ENCODE assay signal across 10 cellular contexts in the genomic region with DNA sequence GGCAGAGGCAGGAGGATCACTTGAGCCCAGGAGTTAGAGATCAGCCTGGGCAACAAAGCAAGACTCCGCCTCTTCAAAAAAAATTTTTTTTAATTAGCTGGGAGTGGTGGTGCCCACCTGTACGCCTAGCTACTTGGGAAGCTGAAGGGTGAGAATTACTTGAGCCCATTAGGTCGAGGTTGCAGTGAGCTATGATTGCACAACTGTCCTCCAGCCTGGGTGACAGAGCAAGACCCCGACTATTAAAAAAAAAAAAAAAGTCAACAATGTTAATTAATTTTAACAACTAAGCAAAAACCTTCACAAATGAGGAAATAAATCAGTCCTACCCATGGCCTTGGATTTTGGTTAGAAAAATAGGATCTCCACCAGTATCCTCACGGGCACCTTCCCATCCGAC. TPM values are rescaled to one million over a fixed set of nuclear protein-coding genes. Genes with fewer than 3 reads are reported as not detected.
A peak's percentile ranks its signal among the peaks of the same experiment; 100 is the strongest.
DNase-seq lines count a peak whose midpoint lies in the region; ATAC-seq and TF ChIP-seq lines count a peak whose summit lies in the region.
"Had no signal": no experiment of that assay in that cellular context is flagged by ENCODE, and none has a peak within 500 bp of the region (broad histone marks: within the 10 kb centered on the region; RNA-seq: fewer than 3 reads in every experiment).

No MANE protein-coding gene starts in this region.

- no peak overlapping the region for H3K4me3 ChIP-seq in KMS-11 (IDR thresholded peaks at IDR 0.05; ENCODE audit: insufficient read depth, low read depth, low read length)
- H3K4me3 ChIP-seq in endocrine pancreas (ENCODE audit: control insufficient read depth, insufficient read depth, low read length), result no peak overlapping the region
- H3K4me3 ChIP-seq in psoas muscle, result peak overlapping the region; percentile 39
- H3K4me3 ChIP-seq in GM23248, result no peak overlapping the region

- no peaks in the 10 kb centered on the region for H3K79me2 ChIP-seq in KMS-11 (ENCODE audit: insufficient read depth, low read depth)
- no peaks in the 10 kb centered on the region for H3K79me2 ChIP-seq in GM23248 (ENCODE audit: insufficient read depth)

- peaks cover 28% of the 10 kb centered on the region for H3K36me3 Mint-ChIP-seq in activated CD4-positive, alpha-beta T cell treated with anti-CD3 and anti-CD28 coated beads, Interleukin-2, amount 10 ng/mL, durations not matched to agents 7 days and 5 days (ENCODE audit: low read depth)

- H3K36me3 ChIP-seq in KMS-11 (ENCODE audit: insufficient read depth) (no peaks in the 10 kb centered on the region), endocrine pancreas (ENCODE audit: control insufficient read depth, insufficient read depth, low read length) (no peaks in the 10 kb centered on the region), psoas muscle (ENCODE audit: insufficient read depth in 1 of 2, low read depth in 1 of 2) (peaks cover 0 to 15% of the 10 kb centered on the region in 2 donors), GM23248 (ENCODE audit: low read depth) (no peaks in the 10 kb centered on the region)

- H2AFZ ChIP-seq in KMS-11 (ENCODE audit: low read depth) (peak overlapping the region; percentile 41; the same call in 1 of the 2 replicates), GM23248 (no peak overlapping the region)

- H3K4me2 ChIP-seq in KMS-11 (no peak overlapping the region; the same call in none of the 2 replicates), GM23248 (ENCODE audit: unreplicated experiment) (no peak overlapping the region)

- H3K9me3 ChIP-seq in endocrine pancreas (ENCODE audit: control insufficient read depth, low read length) (no peaks in the 10 kb centered on the region), psoas muscle (no peaks in the 10 kb centered on the region), GM23248 (ENCODE audit: low read depth) (no peaks in the 10 kb centered on the region)

- TF ChIP-seq CTCF in KMS-11 (conservative IDR thresholded peaks at IDR 0.05; ENCODE audit: low read depth, low read length) (no peak), psoas muscle (IDR thresholded peaks at IDR 0.05) (no peak)

- in situ Hi-C loops in GM23248 (cut with MboI), result no loop called here

- H3K4me1 Mint-ChIP-seq in activated CD4-positive, alpha-beta T cell treated with anti-CD3 and anti-CD28 coated beads, Interleukin-2, amount 10 ng/mL, durations not matched to agents 7 days and 5 days, result peaks cover 47% of the 10 kb centered on the region

- no peaks in the 10 kb centered on the region for H3K27me3 Mint-ChIP-seq in activated CD4-positive, alpha-beta T cell treated with anti-CD3 and anti-CD28 coated beads, Interleukin-2, amount 10 ng/mL, durations not matched to agents 7 days and 5 days

- H3K4me3 Mint-ChIP-seq in activated CD4-positive, alpha-beta T cell treated with anti-CD3 and anti-CD28 coated beads, Interleukin-2, amount 10 ng/mL, durations not matched to agents 7 days and 5 days, result peak overlapping the region; percentile 65

- H3K27ac Mint-ChIP-seq in activated CD4-positive, alpha-beta T cell treated with anti-CD3 and anti-CD28 coated beads, Interleukin-2, amount 10 ng/mL, durations not matched to agents 7 days and 5 days, result peak overlapping the region; percentile 57

- H3K9me3 Mint-ChIP-seq in activated CD4-positive, alpha-beta T cell treated with anti-CD3 and anti-CD28 coated beads, Interleukin-2, amount 10 ng/mL, durations not matched to agents 7 days and 5 days, result no peaks in the 10 kb centered on the region

- no peaks in the 10 kb centered on the region for H3F3A ChIP-seq in GM23248 (ENCODE audit: insufficient read depth)

- whole genome bisulfite sequencing in psoas muscle, 3 donors, result 76 to 81% (median 80%) methylated on average over 6 of the region's 6 CpGs
- WGBS in GM23248 (ENCODE audit: low coverage in 1 of 2, low lambda C conversion rate in 2 of 2, missing lambda C conversion rate in 2 of 2), 2 experiments, result 85 to 87% methylated on average over 6 of the region's 6 CpGs

- DNase-seq in activated CD4-positive, alpha-beta T cell treated with anti-CD3 and anti-CD28 coated beads, Interleukin-2, amount 10 ng/mL, durations not matched to agents 7 days and 5 days, result no peak
- no peak for DNase-seq in activated CD4-positive, alpha-beta T cell treated with anti-CD3 and anti-CD28 coated beads, Interleukin-2, amount 50 U/mL, for 4 hours
- no peak for DNase-seq in psoas muscle
- DNase-seq in GM23248, result no peak
- no peak for DNase-seq in GF-D8 (lab: John Stamatoyannopoulos, UW)
- DNase-seq in left colon, result no peak
- DNase-seq: NCI-H1417 treated with DMSO at 0.1 percent for 48 hours had no signal

- H3K27me3 ChIP-seq in KMS-11 (ENCODE audit: insufficient read depth, low read depth) (no peaks in the 10 kb centered on the region; the same call in 1 of the 2 replicates), endocrine pancreas (ENCODE audit: control insufficient read depth, insufficient read depth, low read length) (no peaks in the 10 kb centered on the region), psoas muscle (ENCODE audit: insufficient read depth in 3 of 3, low read length in 2 of 3) (no peaks in the 10 kb centered on the region), GM23248 (replicated peaks; ENCODE audit: insufficient read depth) (no peaks in the 10 kb centered on the region)

- no peak overlapping the region for H3K9ac ChIP-seq in KMS-11
- peak overlapping the region; percentile 20 for H3K9ac ChIP-seq in endocrine pancreas (ENCODE audit: control insufficient read depth, insufficient read depth, low read length)
- H3K9ac ChIP-seq in GM23248, result no peak overlapping the region

- H3K9me2 ChIP-seq in GM23248 (ENCODE audit: insufficient read depth), result no peaks in the 10 kb centered on the region

- ATAC-seq in psoas muscle (no peak), left colon (no peak)

- CTCF ChIA-PET in activated CD4-positive, alpha-beta T cell treated with anti-CD3 and anti-CD28 coated beads, Interleukin-2, amount 10 ng/mL, durations not matched to agents 7 days and 5 days (lab: Charles Lee), result interaction anchor here (0.9 to 2.4 kb wide), 5 partner anchors 15 to 105 kb away, joined by 3 to 7 read pairs (median 3); a partner anchor contains a TSS

- H4K20me1 ChIP-seq in KMS-11 (ENCODE audit: insufficient read depth) (no peaks in the 10 kb centered on the region), GM23248 (ENCODE audit: insufficient read depth) (no peaks in the 10 kb centered on the region)

- POLR2A ChIA-PET in activated CD4-positive, alpha-beta T cell treated with anti-CD3 and anti-CD28 coated beads, Interleukin-2, amount 10 ng/mL, durations not matched to agents 7 days and 5 days (lab: Charles Lee), result interaction anchor here (1.0 to 1.1 kb wide), 2 partner anchors 89 to 90 kb away, joined by 3 to 4 read pairs; a partner anchor contains a TSS

- intact Hi-C loops in psoas muscle (cut with DNase I) (no loop called here), left colon (cut with DNase I, micrococcal nuclease) (no loop called here)

- no peak overlapping the region for H3K27ac ChIP-seq in KMS-11
- no peak overlapping the region for H3K27ac ChIP-seq in psoas muscle
- H3K27ac ChIP-seq in GM23248, result no peak overlapping the region

- H3K4me1 ChIP-seq in KMS-11 (ENCODE audit: low read depth, poor library complexity, severe bottlenecking), result peaks cover 31% of the 10 kb centered on the region
- H3K4me1 ChIP-seq in endocrine pancreas (ENCODE audit: control insufficient read depth, insufficient read depth, low read length), result no peaks in the 10 kb centered on the region
- H3K4me1 ChIP-seq in psoas muscle, result peaks cover 17% of the 10 kb centered on the region
- H3K4me1 ChIP-seq in GM23248 (ENCODE audit: insufficient read depth), result peaks cover 5% of the 10 kb centered on the region; the same call in 1 of the 2 replicates

RNA-seq across cellular contexts. Expression of a gene that starts 5.4 kb away (rescaled TPM):
- total RNA-seq in activated CD4-positive, alpha-beta T cell treated with anti-CD3 and anti-CD28 coated beads, Interleukin-2, amount 10 ng/mL, durations not matched to agents 7 days and 5 days, result 10 to 100 TPM; 52.4 to 54.3 TPM
- 1 to 10 TPM; 2.0 to 4.2 (median 3.1) TPM for total RNA-seq in psoas muscle
- polyA plus RNA-seq in psoas muscle, result 1 to 10 TPM; 1.3 to 2.8 (median 2.0) TPM
- 2.5 and 11.6 TPM in 2 replicates for total RNA-seq in GM23248 (2014; rRNA removed; shearing (Covaris generic))
- 1.6 and 2.0 TPM in 2 replicates for polyA plus RNA-seq in GM23248 (2016; fragmentation: Nextera tagmentation; extraction: Ambion mirVana)
- 10 to 100 TPM; 10.8 to 12.3 TPM for total RNA-seq in left colon

RNA-seq across cellular contexts. Expression of a gene that starts 8.9 kb away (rescaled TPM):
- not detected for total RNA-seq in activated CD4-positive, alpha-beta T cell treated with anti-CD3 and anti-CD28 coated beads, Interleukin-2, amount 10 ng/mL, durations not matched to agents 7 days and 5 days
- 1 to 10 TPM in 3 of 4 donors, under 1 TPM in 1; 0.50 to 9.2 (median 1.1) TPM for total RNA-seq in psoas muscle
- polyA plus RNA-seq in psoas muscle, result under 1 TPM; 0.22 to 0.36 (median 0.32) TPM
- not detected in 2 replicates for total RNA-seq in GM23248 (2014; rRNA removed; shearing (Covaris generic))
- polyA plus RNA-seq in GM23248 (2016; fragmentation: Nextera tagmentation; extraction: Ambion mirVana), result not detected in 2 replicates
- under 1 TPM; 0.34 to 0.40 TPM for total RNA-seq in left colon
- total RNA-seq: endothelial cell of umbilical vein had no signal

RNA-seq across cellular contexts. Expression of a gene that starts 14.0 kb away (rescaled TPM):
- 10 to 100 TPM; 47.9 to 48.3 TPM for total RNA-seq in activated CD4-positive, alpha-beta T cell treated with anti-CD3 and anti-CD28 coated beads, Interleukin-2, amount 10 ng/mL, durations not matched to agents 7 days and 5 days
- 10 to 100 TPM; 12.3 to 35.3 (median 20.0) TPM for total RNA-seq in psoas muscle
- 10 to 100 TPM; 20.9 to 23.5 (median 21.2) TPM for polyA plus RNA-seq in psoas muscle
- 13.9 and 16.8 TPM in 2 replicates for total RNA-seq in GM23248 (2014; rRNA removed; shearing (Covaris generic))
- 6.0 and 7.2 TPM in 2 replicates for polyA plus RNA-seq in GM23248 (2016; fragmentation: Nextera tagmentation; extraction: Ambion mirVana)
- total RNA-seq in left colon, result 10 to 100 TPM; 23.6 TPM

RNA-seq across cellular contexts. Expression of a gene that starts 15.5 kb away (rescaled TPM):
- total RNA-seq in activated CD4-positive, alpha-beta T cell treated with anti-CD3 and anti-CD28 coated beads, Interleukin-2, amount 10 ng/mL, durations not matched to agents 7 days and 5 days, result not detected
- total RNA-seq in psoas muscle (under 1 TPM in 1 of 4 donors, not detected in 3; 0.43 TPM), left colon (not detected)
- polyA plus RNA-seq in psoas muscle (under 1 TPM in 2 of 3 donors, not detected in 1; 0.03 to 0.53 TPM), GM23248 (2016; fragmentation: Nextera tagmentation; extraction: Ambion mirVana) (0.34 TPM in 1 of 2 replicates, not detected in the other)
- not detected in 2 replicates for total RNA-seq in GM23248 (2014; rRNA removed; shearing (Covaris generic))
- total RNA-seq: endothelial cell of umbilical vein had no signal
- polyA plus RNA-seq: endothelial cell of umbilical vein had no signal

RNA-seq across cellular contexts. Expression of a gene that starts 47.7 kb away (rescaled TPM):
- 100 to 1,000 TPM in 1 of 2 experiments, 10 to 100 TPM in 1; 97.1 to 108 TPM for total RNA-seq in activated CD4-positive, alpha-beta T cell treated with anti-CD3 and anti-CD28 coated beads, Interleukin-2, amount 10 ng/mL, durations not matched to agents 7 days and 5 days
- total RNA-seq in psoas muscle (10 to 100 TPM; 27.3 to 43.2 (median 38.7) TPM), left colon (100 to 1,000 TPM; 166 TPM)
- polyA plus RNA-seq in psoas muscle (10 to 100 TPM; 41.5 to 70.9 (median 60.0) TPM), GM23248 (2016; fragmentation: Nextera tagmentation; extraction: Ambion mirVana) (123 and 124 TPM in 2 replicates)
- 97.5 and 128 TPM in 2 replicates for total RNA-seq in GM23248 (2014; rRNA removed; shearing (Covaris generic))
